8 cellular contexts compared by ENCODE assay signal in the genomic region with DNA sequence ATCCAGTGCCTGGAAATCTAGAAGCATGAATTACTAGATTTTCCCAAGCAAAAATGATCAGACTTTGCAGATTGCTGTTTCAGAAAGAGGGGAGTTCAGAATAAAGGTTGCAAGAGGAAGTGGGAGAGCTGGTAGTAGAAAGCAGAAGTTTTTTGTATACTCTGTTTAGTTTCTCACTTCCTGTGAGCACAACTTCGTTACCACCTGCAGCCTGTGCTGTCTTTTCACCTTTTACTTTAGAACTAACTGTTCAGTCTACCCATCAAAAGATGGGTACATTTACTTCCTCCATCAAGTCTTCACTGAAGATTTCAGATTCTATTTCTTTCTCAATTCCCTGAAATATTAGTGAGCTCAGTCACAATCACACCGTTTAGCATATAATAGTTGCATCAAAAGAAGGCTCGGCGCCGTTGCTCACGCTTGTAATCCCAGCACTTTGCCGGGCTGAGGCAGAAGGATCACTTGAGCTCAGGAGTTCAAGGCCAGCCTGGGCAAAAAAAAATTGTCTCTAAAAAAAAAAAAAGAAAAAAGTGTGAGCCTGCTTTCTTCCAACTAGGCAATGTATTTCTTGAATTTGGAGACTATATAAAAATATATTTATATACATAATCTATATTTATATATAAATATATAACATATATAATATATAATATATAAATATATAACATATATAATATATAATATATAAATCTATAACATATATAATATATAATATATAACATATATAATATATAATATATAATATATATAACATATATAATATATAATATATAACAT. TPM values are rescaled to one million over a fixed set of nuclear protein-coding genes. Genes with fewer than 3 reads are reported as not detected.
DNase-seq lines count a peak whose midpoint lies in the region; ATAC-seq, FAIRE-seq and TF ChIP-seq lines count a peak whose summit lies in the region.

No MANE protein-coding gene starts in this region.

- H3K27me3 Mint-ChIP-seq in dendritic cell treated with granulocyte-macrophage colony-stimulating factor and Interleukin-4, amounts not matched to agents 40 ng/mL and 50 ng/mL, for 4 days: no peaks in the 10 kb centered on the region
- H3K27me3 Mint-ChIP-seq in H9 (ENCODE audit: low read depth): no peaks in the 10 kb centered on the region

- no peaks in the 10 kb centered on the region for H3K9me3 ChIP-seq in KOPT-K1 (ENCODE audit: insufficient read depth, low read length, poor library complexity, severe bottlenecking)
- no peaks in the 10 kb centered on the region for H3K9me3 ChIP-seq in H9 (ENCODE audit: control insufficient read depth, low read depth, low read length)

- no peaks in the 10 kb centered on the region for H3K79me2 ChIP-seq in H9 (ENCODE audit: insufficient read depth, low read length)

- H2BK20ac ChIP-seq in H9 (ENCODE audit: low read depth, low read length, poor library complexity, severe bottlenecking): no peak overlapping the region

- H4K91ac ChIP-seq in H9 (ENCODE audit: insufficient read length, low read depth, low read length): no peak overlapping the region

- H4K20me1 ChIP-seq in H9 (ENCODE audit: control insufficient read depth, insufficient read depth, insufficient read length): no peaks in the 10 kb centered on the region

- H3K27ac ChIP-seq in KOPT-K1 (ENCODE audit: low read depth, low read length, poor library complexity, severe bottlenecking) (peak overlapping the region; percentile 91), H9 (ENCODE audit: insufficient read length, low read depth, low read length) (no peak overlapping the region)

- DNase-seq in H54 (ENCODE audit: insufficient read length, low spot score): no peak
- no peak for DNase-seq in iPS-NIHi11 (ENCODE audit: low spot score)
- no peak for DNase-seq in H9
- no peak for DNase-seq in effector CD8-positive, alpha-beta T cell (lab: John Stamatoyannopoulos, UW)

- H2BK12ac ChIP-seq in H9 (ENCODE audit: insufficient read length, low read depth, low read length): no peak overlapping the region

- H4K8ac ChIP-seq in H9 (replicated peaks; ENCODE audit: insufficient read length, low read depth, low read length): no peak overlapping the region

- H2BK120ac ChIP-seq in H9 (ENCODE audit: low read depth, low read length, poor library complexity, severe bottlenecking): no peak overlapping the region

- no peak for TF ChIP-seq POLR2A in H54 (IDR thresholded peaks at IDR 0.05; ENCODE audit: low read depth, low read length)

- H2AFZ ChIP-seq in H9 (ENCODE audit: low read length): no peak overlapping the region

- no peaks in the 10 kb centered on the region for H3K27me3 ChIP-seq in H9 (ENCODE audit: insufficient read depth, low read length)

- no peak overlapping the region for H3K23ac ChIP-seq in H9 (ENCODE audit: insufficient read length, low read depth, low read length)

- H3K14ac ChIP-seq in H9 (ENCODE audit: insufficient read depth, low read length): no peak overlapping the region

- no peak overlapping the region for H2BK15ac ChIP-seq in H9 (ENCODE audit: low read depth, low read length)

- peaks cover 13% of the 10 kb centered on the region for H3K36me3 ChIP-seq in KOPT-K1 (ENCODE audit: insufficient read depth, low read length)

- peaks cover 3% of the 10 kb centered on the region for H3K79me1 ChIP-seq in H9 (ENCODE audit: insufficient read depth, low read depth, low read length, poor library complexity, severe bottlenecking)

- no peak overlapping the region for H2AK5ac ChIP-seq in H9 (ENCODE audit: insufficient read length, low read length)

- H3K4me3 Mint-ChIP-seq in dendritic cell treated with granulocyte-macrophage colony-stimulating factor and Interleukin-4, amounts not matched to agents 40 ng/mL and 50 ng/mL, for 4 days: no peak overlapping the region
- no peak overlapping the region for H3K4me3 Mint-ChIP-seq in H9

- no peak overlapping the region for H3K56ac ChIP-seq in H9 (ENCODE audit: insufficient read length, low read depth, low read length)

- peaks cover 31% of the 10 kb centered on the region for H3K4me1 Mint-ChIP-seq in dendritic cell treated with granulocyte-macrophage colony-stimulating factor and Interleukin-4, amounts not matched to agents 40 ng/mL and 50 ng/mL, for 4 days (ENCODE audit: low read depth)
- H3K4me1 Mint-ChIP-seq in H9: peaks cover 15 to 21% of the 10 kb centered on the region in 2 experiments

- no peaks in the 10 kb centered on the region for H3K4me1 ChIP-seq in H9 (ENCODE audit: insufficient read depth, low read length)

- TF ChIP-seq CTCF in H9 (conservative IDR thresholded peaks at IDR 0.05): no peak

- peaks cover 6% of the 10 kb centered on the region for H3K23me2 ChIP-seq in H9 (ENCODE audit: insufficient read length, low read depth, low read length, poor library complexity, severe bottlenecking)

- H3K4me2 ChIP-seq in H9 (ENCODE audit: insufficient read depth, insufficient read length, low read length): no peak overlapping the region

- H3K27ac Mint-ChIP-seq in dendritic cell treated with granulocyte-macrophage colony-stimulating factor and Interleukin-4, amounts not matched to agents 40 ng/mL and 50 ng/mL, for 4 days: peak overlapping the region; percentile 50
- H3K27ac Mint-ChIP-seq in H9: peak overlapping the region in 1 of 3 experiments; percentile 49; a peak in 2 of 7 replicates

- no peaks in the 10 kb centered on the region for H3K9me3 Mint-ChIP-seq in dendritic cell treated with granulocyte-macrophage colony-stimulating factor and Interleukin-4, amounts not matched to agents 40 ng/mL and 50 ng/mL, for 4 days
- no peaks in the 10 kb centered on the region for H3K9me3 Mint-ChIP-seq in H9

- H3K4ac ChIP-seq in H9 (ENCODE audit: low read depth, low read length): no peak overlapping the region

- intact Hi-C loops in dendritic cell treated with granulocyte-macrophage colony-stimulating factor and Interleukin-4, amounts not matched to agents 40 ng/mL and 50 ng/mL, for 4 days (cut with micrococcal nuclease): no loop called here

- ATAC-seq in GM18498 (IDR thresholded peaks at IDR 0.05; ENCODE audit: unreplicated experiment): peak; percentile 48
- ATAC-seq in GM21576 (IDR thresholded peaks at IDR 0.05; ENCODE audit: unreplicated experiment): peak; percentile 61

- no peak overlapping the region for H3K18ac ChIP-seq in H9 (ENCODE audit: insufficient read length, low read depth, low read length)

- H3K36me3 Mint-ChIP-seq in dendritic cell treated with granulocyte-macrophage colony-stimulating factor and Interleukin-4, amounts not matched to agents 40 ng/mL and 50 ng/mL, for 4 days (ENCODE audit: low read depth): peaks cover 10% of the 10 kb centered on the region
- peaks cover 0 to 12% (median 5%) of the 10 kb centered on the region in 3 experiments; a peak in 5 of 7 replicates for H3K36me3 Mint-ChIP-seq in H9 (ENCODE audit: insufficient read depth in 1 of 3, low read depth in 3 of 3)

- H3T11ph ChIP-seq in H9 (ENCODE audit: low read length): no peak overlapping the region

- no CpG with 5 or more reads among the region's 7 CpGs for WGBS in H9 (ENCODE audit: extremely low coverage, insufficient read length, low lambda C conversion rate)

- no peak overlapping the region for H3K9ac ChIP-seq in H9 (ENCODE audit: extremely low read depth, insufficient read length, low read length)

- no peak overlapping the region for H2BK5ac ChIP-seq in H9 (ENCODE audit: insufficient read length, low read length)

- FAIRE-seq in H54 (lab: Jason Lieb, UNC): no peak

- H4K5ac ChIP-seq in H9 (ENCODE audit: insufficient read length, low read depth, low read length): no peak overlapping the region

RNA-seq across cellular contexts. Expression of gene CEP97, which starts 1.8 kb away (rescaled TPM):
- total RNA-seq in H9 (2021): 12.4 and 13.9 TPM in 2 replicates

RNA-seq across cellular contexts. Expression of gene RPL24, which starts 36.1 kb away (rescaled TPM):
- 1,904 and 1,919 TPM in 2 replicates for total RNA-seq in H9 (2021)

RNA-seq across cellular contexts. Expression of gene ZBTB11, which starts 45.7 kb away (rescaled TPM):
- 14.8 and 15.8 TPM in 2 replicates for total RNA-seq in H9 (2021)

RNA-seq across cellular contexts. Expression of gene NXPE3, which starts 56.4 kb away (rescaled TPM):
- total RNA-seq in H9 (2021): 15.9 and 16.6 TPM in 2 replicates
